In the genomic region with DNA sequence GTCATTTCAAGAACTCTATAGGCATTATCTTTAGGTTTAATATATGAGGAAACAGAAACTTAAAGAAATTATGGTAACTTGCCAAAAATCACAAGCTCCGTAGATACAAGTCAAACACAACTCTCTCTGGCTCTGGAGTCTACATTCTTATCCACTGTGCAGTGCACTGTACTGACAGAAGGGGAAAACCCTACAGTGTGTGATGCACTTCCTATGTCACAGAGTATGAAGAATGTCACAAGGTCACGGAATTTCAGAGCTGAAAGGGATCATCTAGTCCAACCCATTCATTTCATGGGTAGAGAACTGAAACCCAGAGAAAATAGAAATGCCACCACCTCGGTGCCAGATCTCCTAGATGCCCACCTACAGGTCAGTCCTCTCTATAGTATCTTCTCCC, we compare ENCODE assay signal across 35 cellular contexts.
"Had no signal": no experiment of that assay in that cellular context is flagged by ENCODE, and none has a peak within 500 bp of the region (broad histone marks: within the 10 kb centered on the region; RNA-seq: fewer than 3 reads in every experiment).

No MANE protein-coding gene starts in this region.

- FAIRE-seq: TTC549 had no signal

- ATAC-seq: activated CD8-positive, alpha-beta T cell treated with anti-CD3 and anti-CD28 coated beads for 36 hours; activated naive CD8-positive, alpha-beta T cell treated with anti-CD3 and anti-CD28 coated beads, Interleukin-2, amount 50 U/mL, for 24 hours; activated T-cell treated with anti-CD3 and anti-CD28 coated beads, Interleukin-2, amount 50 U/mL, for 4 hours; activated T-cell treated with anti-CD3 and anti-CD28 coated beads, Interleukin-2, amount 50 U/mL, for 72 hours had no signal

- H3K4me3 Mint-ChIP-seq: activated B cell treated with CpG ODN at 0.5 μM for 24 hours; activated CD4-positive, alpha-beta memory T cell treated with anti-CD3 and anti-CD28 coated beads for 36 hours; activated CD4-positive, alpha-beta T cell treated with anti-CD3 and anti-CD28 coated beads, Interleukin-2, amount 10 ng/mL, durations not matched to agents 24 days and 14 days; activated CD8-positive, alpha-beta T cell treated with anti-CD3 and anti-CD28 coated beads for 36 hours; activated naive CD4-positive, alpha-beta T cell treated with anti-CD3 and anti-CD28 coated beads, Interleukin-2, amount 10 ng/mL, durations not matched to agents 7 days and 5 days; activated naive CD4-positive, alpha-beta T cell treated with anti-CD3 and anti-CD28 coated beads, Interleukin-2, amount 50 U/mL, for 24 hours; activated naive CD8-positive, alpha-beta T cell; activated naive CD8-positive, alpha-beta T cell treated with anti-CD3 and anti-CD28 coated beads, Interleukin-2, amount 10 ng/mL, durations not matched to agents 7 days and 5 days; activated naive CD8-positive, alpha-beta T cell treated with anti-CD3 and anti-CD28 coated beads, Interleukin-2, amount 50 U/mL, for 24 hours; activated T-cell treated with anti-CD3 and anti-CD28 coated beads, Interleukin-2, amount 50 U/mL, for 4 hours; activated T-cell treated with anti-CD3 and anti-CD28 coated beads, Interleukin-2, amount 50 U/mL, for 72 hours; activated T-helper 1 cell treated with anti-CD3 and anti-CD28 coated beads, Interleukin-12 subunit alpha, Interleukin-12 subunit beta, Interleukin-2, Interleukin-4 antibody, amounts not matched to agents 30 ng/mL and 10 ng/mL and 1 ng/mL, durations not matched to agents 14 hours and 24 hours and 36 hours; brain; T-helper 1 cell treated with Interleukin-12 subunit alpha and Interleukin-12 subunit beta and Interleukin-4 antibody, amounts not matched to agents 30 μg/mL and 1 μg/mL, for 36 hours; T-helper 2 cell treated with Interferon-gamma antibody and Interleukin-4, amounts not matched to agents 5 μg/mL and 100 μg/mL, for 36 hours had no signal

- H3K4me1 Mint-ChIP-seq: activated B cell treated with CpG ODN at 0.5 μM for 24 hours; activated CD4-positive, alpha-beta T cell treated with anti-CD3 and anti-CD28 coated beads, Interleukin-2, amount 10 ng/mL, durations not matched to agents 24 days and 14 days; activated naive CD4-positive, alpha-beta T cell treated with anti-CD3 and anti-CD28 coated beads, Interleukin-2, amount 10 ng/mL, durations not matched to agents 7 days and 5 days; activated naive CD4-positive, alpha-beta T cell treated with anti-CD3 and anti-CD28 coated beads, Interleukin-2, amount 50 U/mL, for 24 hours; activated naive CD8-positive, alpha-beta T cell treated with anti-CD3 and anti-CD28 coated beads, Interleukin-2, amount 10 ng/mL, durations not matched to agents 7 days and 5 days; activated naive CD8-positive, alpha-beta T cell treated with anti-CD3 and anti-CD28 coated beads, Interleukin-2, amount 50 U/mL, for 24 hours; brain had no signal

- H3K4me3 ChIP-seq: ascending aorta, breast epithelium had no signal

- H3K27ac Mint-ChIP-seq: activated B cell treated with CpG ODN at 0.5 μM for 24 hours; activated CD4-positive, alpha-beta memory T cell treated with anti-CD3 and anti-CD28 coated beads for 36 hours; activated CD4-positive, alpha-beta T cell treated with anti-CD3 and anti-CD28 coated beads, Interleukin-2, amount 10 ng/mL, durations not matched to agents 24 days and 14 days; activated CD8-positive, alpha-beta T cell treated with anti-CD3 and anti-CD28 coated beads for 36 hours; activated naive CD4-positive, alpha-beta T cell treated with anti-CD3 and anti-CD28 coated beads, Interleukin-2, amount 10 ng/mL, durations not matched to agents 7 days and 5 days; activated naive CD4-positive, alpha-beta T cell treated with anti-CD3 and anti-CD28 coated beads, Interleukin-2, amount 50 U/mL, for 24 hours; activated naive CD8-positive, alpha-beta T cell; activated naive CD8-positive, alpha-beta T cell treated with anti-CD3 and anti-CD28 coated beads, Interleukin-2, amount 10 ng/mL, durations not matched to agents 7 days and 5 days; activated naive CD8-positive, alpha-beta T cell treated with anti-CD3 and anti-CD28 coated beads, Interleukin-2, amount 50 U/mL, for 24 hours; activated T-cell treated with anti-CD3 and anti-CD28 coated beads, Interleukin-2, amount 50 U/mL, for 72 hours; activated T-helper 1 cell treated with anti-CD3 and anti-CD28 coated beads, Interleukin-12 subunit alpha, Interleukin-12 subunit beta, Interleukin-2, Interleukin-4 antibody, amounts not matched to agents 30 ng/mL and 10 ng/mL and 1 ng/mL, durations not matched to agents 14 hours and 24 hours and 36 hours; activated T-helper 2 cell treated with anti-CD3 and anti-CD28 coated beads, Interferon-gamma antibody, Interleukin-2, Interleukin-4, amounts not matched to agents 10 μg/mL and 5 μg/mL and 100 μg/mL, durations not matched to agents 14 hours and 24 hours and 36 hours; brain; T-helper 1 cell treated with Interleukin-12 subunit alpha and Interleukin-12 subunit beta and Interleukin-4 antibody, amounts not matched to agents 30 μg/mL and 1 μg/mL, for 36 hours; T-helper 2 cell treated with Interferon-gamma antibody and Interleukin-4, amounts not matched to agents 5 μg/mL and 100 μg/mL, for 36 hours had no signal

- H3K27me3 Mint-ChIP-seq: activated B cell treated with CpG ODN at 0.5 μM for 24 hours; activated CD4-positive, alpha-beta memory T cell treated with anti-CD3 and anti-CD28 coated beads for 36 hours; activated CD4-positive, alpha-beta T cell treated with anti-CD3 and anti-CD28 coated beads, Interleukin-2, amount 10 ng/mL, durations not matched to agents 24 days and 14 days; activated CD8-positive, alpha-beta T cell treated with anti-CD3 and anti-CD28 coated beads for 36 hours; activated naive CD4-positive, alpha-beta T cell treated with anti-CD3 and anti-CD28 coated beads, Interleukin-2, amount 10 ng/mL, durations not matched to agents 7 days and 5 days; activated naive CD4-positive, alpha-beta T cell treated with anti-CD3 and anti-CD28 coated beads, Interleukin-2, amount 50 U/mL, for 24 hours; activated naive CD8-positive, alpha-beta T cell treated with anti-CD3 and anti-CD28 coated beads, Interleukin-2, amount 10 ng/mL, durations not matched to agents 7 days and 5 days; brain had no signal

- H3K36me3 Mint-ChIP-seq: activated CD4-positive, alpha-beta memory T cell treated with anti-CD3 and anti-CD28 coated beads for 36 hours; activated naive CD4-positive, alpha-beta T cell treated with anti-CD3 and anti-CD28 coated beads, Interleukin-2, amount 10 ng/mL, durations not matched to agents 7 days and 5 days; activated naive CD4-positive, alpha-beta T cell treated with anti-CD3 and anti-CD28 coated beads, Interleukin-2, amount 50 U/mL, for 24 hours; activated naive CD8-positive, alpha-beta T cell; activated naive CD8-positive, alpha-beta T cell treated with anti-CD3 and anti-CD28 coated beads, Interleukin-2, amount 10 ng/mL, durations not matched to agents 7 days and 5 days; brain had no signal

- H3K9me3 ChIP-seq: ascending aorta, breast epithelium had no signal

- H3K27me3 ChIP-seq: ascending aorta, breast epithelium had no signal

- H3K4me1 ChIP-seq: ascending aorta, breast epithelium had no signal

- H3K9me3 Mint-ChIP-seq: activated B cell treated with CpG ODN at 0.5 μM for 24 hours; activated CD4-positive, alpha-beta memory T cell treated with anti-CD3 and anti-CD28 coated beads for 36 hours; activated CD4-positive, alpha-beta T cell treated with anti-CD3 and anti-CD28 coated beads, Interleukin-2, amount 10 ng/mL, durations not matched to agents 24 days and 14 days; activated naive CD4-positive, alpha-beta T cell treated with anti-CD3 and anti-CD28 coated beads, Interleukin-2, amount 10 ng/mL, durations not matched to agents 7 days and 5 days; activated naive CD8-positive, alpha-beta T cell treated with anti-CD3 and anti-CD28 coated beads, Interleukin-2, amount 10 ng/mL, durations not matched to agents 7 days and 5 days; activated T-cell treated with anti-CD3 and anti-CD28 coated beads, Interleukin-2, amount 50 U/mL, for 72 hours; activated T-helper 1 cell treated with anti-CD3 and anti-CD28 coated beads, Interleukin-12 subunit alpha, Interleukin-12 subunit beta, Interleukin-2, Interleukin-4 antibody, amounts not matched to agents 30 ng/mL and 10 ng/mL and 1 ng/mL, durations not matched to agents 14 hours and 24 hours and 36 hours; activated T-helper 2 cell treated with anti-CD3 and anti-CD28 coated beads, Interferon-gamma antibody, Interleukin-2, Interleukin-4, amounts not matched to agents 10 μg/mL and 5 μg/mL and 100 μg/mL, durations not matched to agents 14 hours and 24 hours and 36 hours; T-helper 1 cell treated with Interleukin-12 subunit alpha and Interleukin-12 subunit beta and Interleukin-4 antibody, amounts not matched to agents 30 μg/mL and 1 μg/mL, for 36 hours had no signal

- H3K36me3 ChIP-seq: ascending aorta, breast epithelium had no signal

- H3K27ac ChIP-seq: ascending aorta, breast epithelium, VCaP had no signal

- DNase-seq: activated B cell treated with CpG ODN at 0.5 μM for 24 hours; activated CD4-positive, alpha-beta memory T cell treated with anti-CD3 and anti-CD28 coated beads for 36 hours; activated CD4-positive, alpha-beta T cell treated with anti-CD3 and anti-CD28 coated beads for 4 hours; activated CD4-positive, alpha-beta T cell treated with anti-CD3 and anti-CD28 coated beads, Interleukin-2, amount 10 ng/mL, durations not matched to agents 24 days and 14 days; activated CD4-positive, alpha-beta T cell treated with anti-CD3 and anti-CD28 coated beads, Interleukin-2, amount 50 U/mL, for 1 hour; activated CD4-positive, alpha-beta T cell treated with anti-CD3 and anti-CD28 coated beads, Interleukin-2, amount 50 U/mL, for 4 hours; activated CD4-positive, CD25-positive, alpha-beta regulatory T cell treated with anti-CD3 and anti-CD28 coated beads, Interleukin-2, amount 50 U/mL, for 72 hours; activated CD8-positive, alpha-beta memory T cell treated with anti-CD3 and anti-CD28 coated beads, Interleukin-2, amount 50 U/mL, for 4 hours; activated CD8-positive, alpha-beta T cell treated with anti-CD3 and anti-CD28 coated beads for 36 hours; activated effector memory CD4-positive, alpha-beta T cell treated with Interleukin-2 at 50 U/mL for 16 hours; activated gamma-delta T cell; activated naive CD4-positive, alpha-beta T cell treated with anti-CD3 and anti-CD28 coated beads, Interleukin-2, amount 10 ng/mL, durations not matched to agents 7 days and 5 days; activated naive CD4-positive, alpha-beta T cell treated with Interleukin-2 at 50 U/mL for 16 hours; activated naive CD8-positive, alpha-beta T cell treated with anti-CD3 and anti-CD28 coated beads, Interleukin-2, amount 10 ng/mL, durations not matched to agents 7 days and 5 days; activated naive CD8-positive, alpha-beta T cell treated with anti-CD3 and anti-CD28 coated beads, Interleukin-2, amount 50 U/mL, for 24 hours; activated T-cell treated with anti-CD3 and anti-CD28 coated beads for 4 hours; activated T-cell treated with anti-CD3 and anti-CD28 coated beads, Interleukin-2, amount 50 U/mL, for 1 hour; activated T-cell treated with anti-CD3 and anti-CD28 coated beads, Interleukin-2, amount 50 U/mL, for 4 hours; activated T-cell treated with anti-CD3 and anti-CD28 coated beads, Interleukin-2, amount 50 U/mL, for 72 hours; amygdala; anterior cingulate cortex; central memory CD4-positive, alpha-beta T cell; T-helper 1 cell; T-helper 9 cell had no signal
